ENCODE assay signal across 25 cellular contexts in the genomic region with DNA sequence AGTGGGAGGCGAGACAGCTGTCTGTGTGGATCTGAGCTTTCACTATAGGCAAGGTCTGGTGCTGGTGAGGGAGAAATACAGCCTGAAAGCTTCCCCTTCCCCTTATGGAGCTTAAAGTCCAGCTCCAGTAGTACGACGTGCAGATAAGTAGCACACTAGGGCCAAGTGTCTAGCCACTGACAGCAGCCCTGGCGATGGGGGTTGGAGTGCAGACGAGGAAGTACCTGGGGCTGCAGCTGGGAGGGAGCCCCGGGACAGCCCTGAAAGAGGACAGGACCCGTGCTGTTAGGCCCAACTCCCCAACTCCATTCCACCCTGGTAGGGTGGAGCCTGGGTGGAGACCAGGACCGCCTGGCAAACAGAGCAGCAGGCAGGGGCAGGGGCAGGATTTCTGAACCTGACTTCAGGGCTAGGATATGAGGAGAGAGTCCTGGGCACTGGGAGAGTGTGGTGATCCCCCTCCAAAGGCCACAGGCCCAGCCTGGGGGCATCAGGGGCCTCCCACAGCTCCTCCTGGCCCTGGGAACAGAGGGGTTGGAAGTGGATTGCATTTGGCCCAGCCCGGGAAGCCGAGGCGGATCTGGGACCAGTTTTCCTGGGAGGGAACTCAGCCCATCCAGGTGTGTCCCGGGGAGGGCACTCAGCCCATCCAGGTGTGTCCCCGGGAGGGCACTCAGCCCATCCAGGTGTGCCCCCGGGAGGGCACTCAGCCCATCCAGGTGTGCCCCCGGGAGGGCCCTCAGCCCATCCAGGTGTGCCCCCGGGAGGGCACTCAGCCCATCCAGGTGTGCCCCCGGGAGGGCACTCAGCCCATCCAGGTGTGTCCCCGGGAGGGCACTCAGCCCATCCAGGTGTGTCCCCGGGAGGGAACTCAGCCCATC. TPM values are rescaled to one million over a fixed set of nuclear protein-coding genes. Genes with fewer than 3 reads are reported as not detected.
A peak's percentile ranks its signal among the peaks of the same experiment; 100 is the strongest.
DNase-seq lines count a peak whose midpoint lies in the region; ATAC-seq, FAIRE-seq and TF ChIP-seq lines count a peak whose summit lies in the region.
"Had no signal": no experiment of that assay in that cellular context is flagged by ENCODE, and none has a peak within 500 bp of the region (broad histone marks: within the 10 kb centered on the region; RNA-seq: fewer than 3 reads in every experiment).

No MANE protein-coding gene starts in this region.

- H3K4me1 Mint-ChIP-seq in CD4-positive, alpha-beta T cell (ENCODE audit: low read depth): peaks cover 3% of the 10 kb centered on the region
- H3K4me1 Mint-ChIP-seq in nephron progenitor cell: peaks cover 46% of the 10 kb centered on the region

- H3K27me3 Mint-ChIP-seq in CD4-positive, alpha-beta T cell: no peaks in the 10 kb centered on the region
- peaks cover 4% of the 10 kb centered on the region for H3K27me3 Mint-ChIP-seq in nephron progenitor cell (ENCODE audit: low read depth, poor library complexity)

- no peak overlapping the region for H3K4me3 ChIP-seq in colonic mucosa
- H3K4me3 ChIP-seq: BLaER1 treated with 17β-estradiol and CSF1 and Interleukin-3, amounts not matched to agents 10 nM and 100 nM; GM12878; HAP-1; neural progenitor cell; psoas muscle; thoracic aorta had no signal

- H3K9me3 Mint-ChIP-seq in CD4-positive, alpha-beta T cell: no peaks in the 10 kb centered on the region
- no peaks in the 10 kb centered on the region for H3K9me3 Mint-ChIP-seq in nephron progenitor cell
- H3K9me3 Mint-ChIP-seq: neural progenitor cell; stimulated activated naive B cell treated with anti-CD40 and anti-IgM and Interleukin-4, amounts not matched to agents 10 μg/mL and 1 μg/mL and 100 μg/mL, for 72 hours had no signal

- POLR2A ChIA-PET in CD4-positive, alpha-beta T cell (lab: Charles Lee): interaction anchor here (0.8 kb wide), 1 partner anchor 255 kb away, joined by 3 read pairs; no protein-coding TSS in a partner anchor

- no peak for TF ChIP-seq RAD21 in Ishikawa (IDR thresholded peaks at IDR 0.05; ENCODE audit: low read depth)

- peak overlapping the region in 1 of 2 donors; percentile 22 for H3K9ac ChIP-seq in colonic mucosa (ENCODE audit: low read depth in 2 of 2, low read length in 2 of 2)
- H3K9ac ChIP-seq: neural progenitor cell had no signal

- H3K36me3 ChIP-seq in colonic mucosa: no peaks in the 10 kb centered on the region
- H3K36me3 ChIP-seq: HAP-1, neural progenitor cell, thoracic aorta had no signal

- TF ChIP-seq CTCF in CD4-positive, alpha-beta T cell (IDR thresholded peaks at IDR 0.05): no peak
- TF ChIP-seq CTCF in colonic mucosa (IDR thresholded peaks at IDR 0.05) (no peak), nephron progenitor cell (IDR thresholded peaks at IDR 0.05) (no peak)

- no peak overlapping the region for H3K4me3 Mint-ChIP-seq in CD4-positive, alpha-beta T cell
- H3K4me3 Mint-ChIP-seq in nephron progenitor cell: no peak overlapping the region
- H3K4me3 Mint-ChIP-seq: neural progenitor cell; stimulated activated naive B cell treated with anti-CD40 and anti-IgM and Interleukin-4, amounts not matched to agents 10 μg/mL and 1 μg/mL and 100 μg/mL, for 72 hours had no signal

- intact Hi-C loops in CD4-positive, alpha-beta T cell (cut with DNase I, micrococcal nuclease): no loop called here
- intact Hi-C loops in colonic mucosa (cut with DNase I): loop anchor here (5.0 to 10.0 kb wide), 3 partner anchors 256 to 508 kb away; no protein-coding TSS in a partner anchor

- no peak for ATAC-seq in CD4-positive, alpha-beta T cell (ENCODE audit: poor library complexity)
- ATAC-seq in HG03460 (IDR thresholded peaks at IDR 0.05; ENCODE audit: unreplicated experiment): no peak
- ATAC-seq: GM12878; psoas muscle; stimulated activated naive B cell treated with anti-CD40 and anti-IgM and Interleukin-4, amounts not matched to agents 10 μg/mL and 1 μg/mL and 100 μg/mL, for 72 hours had no signal

- H3K27me3 ChIP-seq in CD4-positive, alpha-beta T cell (ENCODE audit: control insufficient read depth, insufficient read depth, low read length): no peaks in the 10 kb centered on the region
- H3K27me3 ChIP-seq in colonic mucosa: no peaks in the 10 kb centered on the region
- H3K27me3 ChIP-seq: BLaER1 treated with 17β-estradiol and CSF1 and Interleukin-3, amounts not matched to agents 10 nM and 100 nM; neural progenitor cell had no signal

- H3K36me3 Mint-ChIP-seq in CD4-positive, alpha-beta T cell (ENCODE audit: low read depth): peaks cover 53% of the 10 kb centered on the region
- H3K36me3 Mint-ChIP-seq in nephron progenitor cell (ENCODE audit: low read depth): peaks cover 9% of the 10 kb centered on the region

- no peak for FAIRE-seq in GM19239 (lab: Jason Lieb, UNC)
- FAIRE-seq: GM12878, islet of Langerhans had no signal

- CTCF ChIA-PET in CD4-positive, alpha-beta T cell (lab: Charles Lee): no interaction called here

- no peak for DNase-seq in CD4-positive, alpha-beta T cell
- DNase-seq in colonic mucosa: peak; percentile 46
- no peak for DNase-seq in nephron progenitor cell
- DNase-seq in SW 1271 (lab: John Stamatoyannopoulos, UW): no peak
- no peak for DNase-seq in GM19239 (ENCODE audit: insufficient read length, low spot score)
- no peak for DNase-seq in hippocampal formation (lab: John Stamatoyannopoulos, UW)
- DNase-seq: activated CD4-positive, alpha-beta T cell treated with anti-CD3 and anti-CD28 coated beads, Interleukin-2, amount 50 U/mL, for 4 hours; activated gamma-delta T cell; activated T-cell treated with anti-CD3 and anti-CD28 coated beads for 4 hours; Calu3; NCI-H1105; NCI-H2029; NCI-H345; NCI-H748 treated with DMSO at 0.1 percent for 48 hours; psoas muscle; stimulated activated naive B cell treated with anti-CD40 and anti-IgM and Interleukin-4, amounts not matched to agents 10 μg/mL and 1 μg/mL and 100 μg/mL, for 72 hours; T1000 had no signal

- H3K9me3 ChIP-seq in CD4-positive, alpha-beta T cell (ENCODE audit: control insufficient read depth, low read length): no peaks in the 10 kb centered on the region
- no peaks in the 10 kb centered on the region for H3K9me3 ChIP-seq in colonic mucosa
- H3K9me3 ChIP-seq: HAP-1, psoas muscle, thoracic aorta had no signal

- peak overlapping the region; percentile 30 for H3K27ac Mint-ChIP-seq in CD4-positive, alpha-beta T cell
- peak overlapping the region; percentile 83 for H3K27ac Mint-ChIP-seq in nephron progenitor cell
- H3K27ac Mint-ChIP-seq: neural progenitor cell had no signal

- H3K4me1 ChIP-seq in colonic mucosa: no peaks in the 10 kb centered on the region
- H3K4me1 ChIP-seq: psoas muscle had no signal

- TF ChIP-seq EP300 in Ishikawa (IDR thresholded peaks at IDR 0.05; ENCODE audit: borderline replicate concordance): no peak

- no peak overlapping the region for H3K27ac ChIP-seq in CD4-positive, alpha-beta T cell (ENCODE audit: low read depth, low read length)
- H3K27ac ChIP-seq in colonic mucosa: no peak overlapping the region
- H3K27ac ChIP-seq: neural progenitor cell, psoas muscle, thoracic aorta had no signal

TF ChIP-seq in Ishikawa, 13 proteins besides CTCF, POLR2A, EP300 and RAD21:
- TF ChIP-seq CEBPB (IDR thresholded peaks at IDR 0.05) (no peak), TCF12 (IDR thresholded peaks at IDR 0.05; ENCODE audit: low read depth) (peak; percentile 82)
- TF ChIP-seq, protein P1, sequence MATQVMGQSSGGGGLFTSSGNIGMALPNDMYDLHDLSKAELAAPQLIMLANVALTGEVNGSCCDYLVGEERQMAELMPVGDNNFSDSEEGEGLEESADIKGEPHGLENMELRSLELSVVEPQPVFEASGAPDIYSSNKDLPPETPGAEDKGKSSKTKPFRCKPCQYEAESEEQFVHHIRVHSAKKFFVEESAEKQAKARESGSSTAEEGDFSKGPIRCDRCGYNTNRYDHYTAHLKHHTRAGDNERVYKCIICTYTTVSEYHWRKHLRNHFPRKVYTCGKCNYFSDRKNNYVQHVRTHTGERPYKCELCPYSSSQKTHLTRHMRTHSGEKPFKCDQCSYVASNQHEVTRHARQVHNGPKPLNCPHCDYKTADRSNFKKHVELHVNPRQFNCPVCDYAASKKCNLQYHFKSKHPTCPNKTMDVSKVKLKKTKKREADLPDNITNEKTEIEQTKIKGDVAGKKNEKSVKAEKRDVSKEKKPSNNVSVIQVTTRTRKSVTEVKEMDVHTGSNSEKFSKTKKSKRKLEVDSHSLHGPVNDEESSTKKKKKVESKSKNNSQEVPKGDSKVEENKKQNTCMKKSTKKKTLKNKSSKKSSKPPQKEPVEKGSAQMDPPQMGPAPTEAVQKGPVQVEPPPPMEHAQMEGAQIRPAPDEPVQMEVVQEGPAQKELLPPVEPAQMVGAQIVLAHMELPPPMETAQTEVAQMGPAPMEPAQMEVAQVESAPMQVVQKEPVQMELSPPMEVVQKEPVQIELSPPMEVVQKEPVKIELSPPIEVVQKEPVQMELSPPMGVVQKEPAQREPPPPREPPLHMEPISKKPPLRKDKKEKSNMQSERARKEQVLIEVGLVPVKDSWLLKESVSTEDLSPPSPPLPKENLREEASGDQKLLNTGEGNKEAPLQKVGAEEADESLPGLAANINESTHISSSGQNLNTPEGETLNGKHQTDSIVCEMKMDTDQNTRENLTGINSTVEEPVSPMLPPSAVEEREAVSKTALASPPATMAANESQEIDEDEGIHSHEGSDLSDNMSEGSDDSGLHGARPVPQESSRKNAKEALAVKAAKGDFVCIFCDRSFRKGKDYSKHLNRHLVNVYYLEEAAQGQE (IDR thresholded peaks at IDR 0.05; ENCODE audit: low read depth): no peak

RNA-seq across cellular contexts. Expression of a gene that starts 42.8 kb away (rescaled TPM):
- 10 to 100 TPM; 17.7 to 22.2 TPM for total RNA-seq in CD4-positive, alpha-beta T cell
- total RNA-seq in colonic mucosa: 100 to 1,000 TPM; 154 to 180 TPM

Comparison
In these comparisons a context has a peak if more than half of its experiments do, and no peak if none do; other contexts are left out.
1. RNA of a gene that starts 42.8 kb away (total RNA-seq): 154 to 180 TPM in colonic mucosa; 17.7 to 22.2 TPM in CD4-positive, alpha-beta T cell; every median in the first group is over 4 times any median in the second.